10 cellular contexts compared by ENCODE assay signal in genomic region chr6:140586426-140587061, GRCh38.
A peak's percentile ranks its signal among the peaks of the same experiment; 100 is the strongest.
DNase-seq lines count a peak whose midpoint lies in the region; ATAC-seq and TF ChIP-seq lines count a peak whose summit lies in the region.
"Had no signal": no experiment of that assay in that cellular context is flagged by ENCODE, and none has a peak within 500 bp of the region (broad histone marks: within the 10 kb centered on the region; RNA-seq: fewer than 3 reads in every experiment).

No MANE protein-coding gene starts in this region.

- CTCF ChIA-PET in CD8-positive, alpha-beta T cell (lab: Charles Lee): no interaction called here

- no peaks in the 10 kb centered on the region for H3K9me3 ChIP-seq in testis
- no peaks in the 10 kb centered on the region for H3K9me3 ChIP-seq in CD8-positive, alpha-beta T cell (ENCODE audit: low read length)

- no peak overlapping the region for H3K4me3 ChIP-seq in testis
- H3K4me3 ChIP-seq in CD8-positive, alpha-beta T cell (ENCODE audit: low read depth, low read length): no peak overlapping the region

- no peaks in the 10 kb centered on the region for H3K4me1 Mint-ChIP-seq in CD8-positive, alpha-beta T cell (ENCODE audit: low read depth)

- no peaks in the 10 kb centered on the region for H3K27me3 ChIP-seq in testis
- H3K27me3 ChIP-seq in CD8-positive, alpha-beta T cell (ENCODE audit: insufficient read depth, low read length): no peaks in the 10 kb centered on the region

- intact Hi-C loops in testis (cut with DNase I; ENCODE audit: low total_unique reads): no loop called here
- intact Hi-C loops in CD8-positive, alpha-beta T cell (cut with DNase I, micrococcal nuclease): no loop called here

- no peak overlapping the region for H3K4me3 Mint-ChIP-seq in CD8-positive, alpha-beta T cell

- POLR2A ChIA-PET in CD8-positive, alpha-beta T cell (lab: Charles Lee): no interaction called here

- no peaks in the 10 kb centered on the region for H3K36me3 ChIP-seq in testis (ENCODE audit: low read depth, missing control alignments)
- H3K36me3 ChIP-seq in CD8-positive, alpha-beta T cell (ENCODE audit: insufficient read depth, low read length): no peaks in the 10 kb centered on the region

- DNase-seq in activated T-cell treated with anti-CD3 and anti-CD28 coated beads, Interleukin-2, amount 50 U/mL, for 48 hours: peak; percentile 38 to 46
- no peak for DNase-seq in testis
- no peak for DNase-seq in DMS114 treated with DMSO at 0.1 percent for 48 hours (lab: John Stamatoyannopoulos, UW; ENCODE audit: unreplicated experiment)
- DNase-seq in CD8-positive, alpha-beta T cell: no peak
- no peak for DNase-seq in EL
- DNase-seq: activated gamma-delta T cell; NK-92 treated with Interleukin-12 subunit alpha and Interleukin-12 subunit beta, amount 100 ng/mL, for 24 hours had no signal

- no peaks in the 10 kb centered on the region for H3K36me3 Mint-ChIP-seq in CD8-positive, alpha-beta T cell

- no peak for TF ChIP-seq POLR2A in testis (IDR thresholded peaks at IDR 0.05)

- H3K27ac Mint-ChIP-seq in CD8-positive, alpha-beta T cell: no peak overlapping the region

- no peaks in the 10 kb centered on the region for H3K9me3 Mint-ChIP-seq in CD8-positive, alpha-beta T cell

- peak; percentile 92 for ATAC-seq in GM18517 (IDR thresholded peaks at IDR 0.05; ENCODE audit: unreplicated experiment)
- peak; percentile 96 for ATAC-seq in GM21360 (IDR thresholded peaks at IDR 0.05; ENCODE audit: unreplicated experiment)
- peak; percentile 73 for ATAC-seq in HG03196 (IDR thresholded peaks at IDR 0.05; ENCODE audit: unreplicated experiment)
- no peak for ATAC-seq in CD8-positive, alpha-beta T cell

- WGBS in testis, 2 donors: 82 to 98% methylated on average over 3 of the region's 3 CpGs

- no peaks in the 10 kb centered on the region for H3K4me1 ChIP-seq in testis
- H3K4me1 ChIP-seq in CD8-positive, alpha-beta T cell (ENCODE audit: insufficient read depth, low read length): no peaks in the 10 kb centered on the region

- no peak overlapping the region for H3K27ac ChIP-seq in testis
- H3K27ac ChIP-seq in CD8-positive, alpha-beta T cell (ENCODE audit: low read depth, low read length): no peak overlapping the region

- no peaks in the 10 kb centered on the region for H3K27me3 Mint-ChIP-seq in CD8-positive, alpha-beta T cell (ENCODE audit: low read depth)

- TF ChIP-seq CTCF in testis (IDR thresholded peaks at IDR 0.05): no peak
- no peak for TF ChIP-seq CTCF in CD8-positive, alpha-beta T cell (IDR thresholded peaks at IDR 0.05)

Comparison
In these comparisons a context has a peak if more than half of its experiments do, and no peak if none do; other contexts are left out.
1. DNase-seq: peak in activated T-cell treated with anti-CD3 and anti-CD28 coated beads, Interleukin-2, amount 50 U/mL, for 48 hours (2 of 2); none in testis (single experiment), DMS114 treated with DMSO at 0.1 percent for 48 hours (single experiment), CD8-positive, alpha-beta T cell (0 of 7) and EL (single experiment).